23 cellular contexts compared by ENCODE assay signal in genomic region chr2:231816327-231817026, GRCh38. TPM values are rescaled to one million over a fixed set of nuclear protein-coding genes. Genes with fewer than 3 reads are reported as not detected.
A peak's percentile ranks its signal among the peaks of the same experiment; 100 is the strongest.
DNase-seq lines count a peak whose midpoint lies in the region; ATAC-seq, FAIRE-seq and TF ChIP-seq lines count a peak whose summit lies in the region.
"Had no signal": no experiment of that assay in that cellular context is flagged by ENCODE, and none has a peak within 500 bp of the region (broad histone marks: within the 10 kb centered on the region; RNA-seq: fewer than 3 reads in every experiment).

No MANE protein-coding gene starts in this region.

- H3K4me2 ChIP-seq in HepG2 (ENCODE audit: low read depth, low read length): no peak overlapping the region
- H3K4me2 ChIP-seq: BLaER1 treated with 17β-estradiol and CSF1 and Interleukin-3, amounts not matched to agents 10 nM and 100 nM had no signal

- TF ChIP-seq EP300 in HepG2 (IDR thresholded peaks at IDR 0.05; ENCODE audit: low read depth in 2 of 2, low read length in 2 of 2) (no peak), HepG2 (CRISPR knock-in tag; IDR thresholded peaks at IDR 0.05; ENCODE audit: borderline replicate concordance) (no peak)

- TF ChIP-seq POLR2A in HepG2 (IDR thresholded peaks at IDR 0.05; ENCODE audit: insufficient read depth in 1 of 2, low read depth in 2 of 2, low read length in 2 of 2) (no peak), right lobe of liver (IDR thresholded peaks at IDR 0.05) (no peak)

- WGBS in HepG2 (ENCODE audit: low lambda C conversion rate): 70% methylated on average over 8 of the region's 8 CpGs
- 84% methylated on average over 8 of the region's 8 CpGs for WGBS in right lobe of liver (ENCODE audit: insufficient coverage, low coverage, low lambda C conversion rate, missing lambda C conversion rate)
- 85 to 95% (median 94%) methylated on average over 8 of the region's 8 CpGs for whole genome bisulfite sequencing in small intestine, 3 donors

- POLR2A ChIA-PET in HepG2 (lab: Yijun Ruan, JAX): no interaction called here

- no TSS peak for BruUV-seq in HepG2 (replicated peaks; lab: Mats Ljungman, UMichigan)

- H3K4me3 ChIP-seq in HepG2 (replicated peaks in 1 of 3; ENCODE audit: insufficient read depth in 1 of 3, low read depth in 2 of 3, low read length in 3 of 3): no peak overlapping the region
- H3K4me3 ChIP-seq in right lobe of liver: no peak overlapping the region
- H3K4me3 ChIP-seq in small intestine (ENCODE audit: low read depth in 1 of 2, low read length in 2 of 2): no peak overlapping the region
- H3K4me3 ChIP-seq: BLaER1 treated with 17β-estradiol and CSF1 and Interleukin-3, amounts not matched to agents 10 nM and 100 nM; GM12878; GM23248 had no signal

- DNase-seq in HepG2 (ENCODE audit: low spot score) (no peak), right lobe of liver (no peak), left colon (no peak), small intestine (peak; percentile 40), NCI-H1417 treated with DMSO at 0.1 percent for 48 hours (lab: John Stamatoyannopoulos, UW) (no peak), NCI-H524 (lab: John Stamatoyannopoulos, UW) (no peak)
- DNase-seq: BE2C; CD4-positive, alpha-beta T cell; CD8-positive, alpha-beta memory T cell; DMS 273 treated with DMSO at 0.1 percent for 48 hours; DMS79; EL; GDM1; GM23248; H7; HCEC 1CT had no signal

- H4K20me1 ChIP-seq in HepG2 (ENCODE audit: insufficient read depth, low read length): no peaks in the 10 kb centered on the region
- H4K20me1 ChIP-seq: BLaER1 treated with 17β-estradiol and CSF1 and Interleukin-3, amounts not matched to agents 10 nM and 100 nM had no signal

- in situ Hi-C loops in HepG2 (cut with HindIII; ENCODE audit: extremely low pct_ligation_motif_present, low pct_unique_long_range_greater_than_20kb): loop anchor here (10.0 kb wide), 1 partner anchor 48 kb away; no protein-coding TSS in a partner anchor

- FAIRE-seq in HepG2 (lab: Jason Lieb, UNC) (no peak), small intestine (lab: Jason Lieb, UNC) (no peak)
- FAIRE-seq: A204.1, D721Med, GM12878, GM19239, H1 had no signal

- H2AFZ ChIP-seq in HepG2 (ENCODE audit: low read length): no peak overlapping the region
- H2AFZ ChIP-seq: GM23248 had no signal

- H3K4me1 ChIP-seq in HepG2 (ENCODE audit: insufficient read depth, low read length): 0 out of 2 replicates have a peak, but pooled peaks cover 5% of the 10 kb centered on the region
- H3K4me1 ChIP-seq in right lobe of liver: no peaks in the 10 kb centered on the region
- no peaks in the 10 kb centered on the region for H3K4me1 ChIP-seq in small intestine (ENCODE audit: control insufficient read depth in 2 of 2, insufficient read depth in 1 of 2, low read depth in 1 of 2, low read length in 1 of 2)
- H3K4me1 ChIP-seq: BE2C; BLaER1 treated with 17β-estradiol and CSF1 and Interleukin-3, amounts not matched to agents 10 nM and 100 nM had no signal

- 0 out of 5 replicates have a peak, but pooled peaks cover 0 to 2% of the 10 kb centered on the region in 2 experiments for H3K27me3 ChIP-seq in HepG2 (ENCODE audit: control insufficient read depth in 1 of 2, insufficient read depth in 2 of 2, low read length in 2 of 2)
- H3K27me3 ChIP-seq in right lobe of liver: no peaks in the 10 kb centered on the region
- H3K27me3 ChIP-seq in small intestine (ENCODE audit: control insufficient read depth in 2 of 2, insufficient read depth in 2 of 2, low read length in 2 of 2): no peaks in the 10 kb centered on the region
- H3K27me3 ChIP-seq: BE2C; BLaER1 treated with 17β-estradiol and CSF1 and Interleukin-3, amounts not matched to agents 10 nM and 100 nM had no signal

- H3K27ac ChIP-seq in HepG2 (ENCODE audit: extremely low read length, insufficient read depth, low read length): no peak overlapping the region
- no peak overlapping the region for H3K27ac ChIP-seq in right lobe of liver
- H3K27ac ChIP-seq in small intestine (ENCODE audit: low read depth in 1 of 2, low read length in 1 of 2): no peak overlapping the region
- H3K27ac ChIP-seq: 22Rv1; BLaER1 treated with 17β-estradiol and CSF1 and Interleukin-3, amounts not matched to agents 10 nM and 100 nM; GM23248 had no signal

- ATAC-seq in HepG2 (peak; percentile 50), right lobe of liver (no peak), left colon (peak; percentile 91)
- ATAC-seq: GM12878 had no signal

- TF ChIP-seq RAD21 in HepG2 (CRISPR knock-in tag; IDR thresholded peaks at IDR 0.05): no peak

- H3K36me3 ChIP-seq in HepG2 (replicated peaks in 1 of 2; ENCODE audit: control insufficient read depth in 1 of 2, insufficient read depth in 2 of 2, low read length in 2 of 2) (peaks cover 0 to 1% of the 10 kb centered on the region in 2 experiments; a peak in 1 of 5 replicates), right lobe of liver (no peaks in the 10 kb centered on the region), small intestine (ENCODE audit: control insufficient read depth in 2 of 2, insufficient read depth in 2 of 2, low read length in 2 of 2) (no peaks in the 10 kb centered on the region)
- H3K36me3 ChIP-seq: BE2C had no signal

- no peak overlapping the region for H3K9ac ChIP-seq in HepG2 (ENCODE audit: insufficient read depth, low read depth, low read length)
- H3K9ac ChIP-seq: BLaER1 treated with 17β-estradiol and CSF1 and Interleukin-3, amounts not matched to agents 10 nM and 100 nM; GM23248 had no signal

- intact Hi-C loops in HepG2 (cut with micrococcal nuclease; ENCODE audit: unreplicated experiment): no loop called here
- intact Hi-C loops in right lobe of liver (cut with DNase I): no loop called here
- intact Hi-C loops in left colon (cut with DNase I, micrococcal nuclease): no loop called here

- no peaks in the 10 kb centered on the region for H3K79me2 ChIP-seq in HepG2 (ENCODE audit: insufficient read depth, low read length)

- CTCF ChIA-PET in HepG2 (lab: Yijun Ruan, JAX; ENCODE audit: low intra/inter-chr PET ratio, low total read pairs): no interaction called here

- no peak for TF ChIP-seq CTCF in HepG2 (CRISPR knock-in tag; IDR thresholded peaks at IDR 0.05)
- no peak for TF ChIP-seq CTCF in right lobe of liver (IDR thresholded peaks at IDR 0.05)

- H3K9me3 ChIP-seq in HepG2 (ENCODE audit: low read length): no peaks in the 10 kb centered on the region
- no peaks in the 10 kb centered on the region for H3K9me3 ChIP-seq in right lobe of liver
- H3K9me3 ChIP-seq in small intestine (ENCODE audit: control insufficient read depth, low read depth): no peaks in the 10 kb centered on the region
- H3K9me3 ChIP-seq: BE2C had no signal

RNA-seq across cellular contexts. Expression of gene COPS7B, which starts 30.2 kb away (rescaled TPM):
- 29.6 and 30.6 TPM in 2 replicates for total RNA-seq in HepG2 (2016; rRNA removed; fragmentation: Illumina TruSeq; extraction: Trizol)
- 8.2 and 10.8 TPM in 2 replicates for total RNA-seq in HepG2 (2016; cell fraction: cytosol; rRNA removed; fragmentation: Illumina TruSeq; extraction: Trizol; ENCODE audit: low read depth)
- total RNA-seq in HepG2 (2016; cell fraction: insoluble cytoplasmic fraction; rRNA removed; fragmentation: Illumina TruSeq; extraction: Trizol): 25.8 and 30.4 TPM in 2 replicates
- 26.0 and 26.7 TPM in 2 replicates for total RNA-seq in HepG2 (2016; cell fraction: membrane; rRNA removed; fragmentation: Illumina TruSeq; extraction: Trizol)
- total RNA-seq in HepG2 (2016; cell fraction: nucleus; rRNA removed; fragmentation: Illumina TruSeq; extraction: Trizol): 26.3 and 29.8 TPM in 2 replicates
- 62.0 and 62.7 TPM in 2 replicates for polyA plus RNA-seq in HepG2 (2011; rRNA removed)
- polyA plus RNA-seq in HepG2 (2011; cell fraction: cytosol; rRNA removed): 37.7 and 44.7 TPM in 2 replicates
- polyA plus RNA-seq in HepG2 (2011; cell fraction: nucleus; rRNA removed): 112 and 113 TPM in 2 replicates
- 38.0 and 40.1 TPM in 2 replicates for polyA plus RNA-seq in HepG2 (2012)
- polyA plus RNA-seq in HepG2 (2016; cell fraction: cytosol; fragmentation: Illumina TruSeq; extraction: Trizol; ENCODE audit: low read depth): 16.6 and 22.8 TPM in 2 replicates
- 54.5 and 68.8 TPM in 2 replicates for polyA plus RNA-seq in HepG2 (2016; cell fraction: insoluble cytoplasmic fraction; fragmentation: Illumina TruSeq; extraction: Trizol; ENCODE audit: low read depth)
- 39.5 TPM in 2 replicates for polyA plus RNA-seq in HepG2 (2016; cell fraction: membrane; fragmentation: Illumina TruSeq; extraction: Trizol; ENCODE audit: low read depth)
- 78.7 and 82.0 TPM in 2 replicates for polyA plus RNA-seq in HepG2 (2016; cell fraction: nucleus; fragmentation: Illumina TruSeq; extraction: Trizol; ENCODE audit: insufficient read depth, low read depth)
- polyA minus RNA-seq in HepG2 (2011; rRNA and poly(A)+ RNA removed; ENCODE audit: low replicate concordance): 28.5 and 45.4 TPM in 2 replicates
- 16.2 and 17.6 TPM in 2 replicates for polyA minus RNA-seq in HepG2 (2011; cell fraction: cytosol; rRNA and poly(A)+ RNA removed)
- 49.6 and 57.6 TPM in 2 replicates for polyA minus RNA-seq in HepG2 (2011; cell fraction: nucleus; rRNA and poly(A)+ RNA removed)
- 10 to 100 TPM in 5 of 6 experiments, 1 to 10 TPM in 1; 8.9 to 21.4 (median 12.7) TPM for total RNA-seq in right lobe of liver
- total RNA-seq in left colon: 10 to 100 TPM; 21.7 to 28.1 TPM
- 10 to 100 TPM in 2 of 3 donors, 1 to 10 TPM in 1; 9.5 to 20.0 (median 12.3) TPM for polyA plus RNA-seq in small intestine

RNA-seq across cellular contexts. Expression of gene PDE6D, which starts 35.4 kb away (rescaled TPM):
- total RNA-seq in HepG2 (2016; rRNA removed; fragmentation: Illumina TruSeq; extraction: Trizol) (14.1 and 22.6 TPM in 2 replicates), right lobe of liver (10 to 100 TPM in 1 of 6 experiments, 1 to 10 TPM in 5; 7.1 to 10.4 (median 8.3) TPM), left colon (10 to 100 TPM; 16.2 to 17.5 TPM)
- 10.3 and 11.8 TPM in 2 replicates for total RNA-seq in HepG2 (2016; cell fraction: cytosol; rRNA removed; fragmentation: Illumina TruSeq; extraction: Trizol; ENCODE audit: low read depth)
- 15.5 and 20.5 TPM in 2 replicates for total RNA-seq in HepG2 (2016; cell fraction: insoluble cytoplasmic fraction; rRNA removed; fragmentation: Illumina TruSeq; extraction: Trizol)
- total RNA-seq in HepG2 (2016; cell fraction: membrane; rRNA removed; fragmentation: Illumina TruSeq; extraction: Trizol): 15.5 and 19.5 TPM in 2 replicates
- 9.9 and 10.3 TPM in 2 replicates for total RNA-seq in HepG2 (2016; cell fraction: nucleus; rRNA removed; fragmentation: Illumina TruSeq; extraction: Trizol)
- polyA plus RNA-seq in HepG2 (2011; rRNA removed) (20.5 and 23.2 TPM in 2 replicates), small intestine (10 to 100 TPM; 24.3 to 28.1 (median 26.8) TPM)
- 18.3 and 22.7 TPM in 2 replicates for polyA plus RNA-seq in HepG2 (2011; cell fraction: cytosol; rRNA removed)
- 5.1 and 6.7 TPM in 2 replicates for polyA plus RNA-seq in HepG2 (2011; cell fraction: nucleus; rRNA removed)
- polyA plus RNA-seq in HepG2 (2012): 8.4 and 12.4 TPM in 2 replicates
- polyA plus RNA-seq in HepG2 (2016; cell fraction: cytosol; fragmentation: Illumina TruSeq; extraction: Trizol; ENCODE audit: low read depth): 15.0 and 20.7 TPM in 2 replicates
- 30.1 TPM in 2 replicates for polyA plus RNA-seq in HepG2 (2016; cell fraction: insoluble cytoplasmic fraction; fragmentation: Illumina TruSeq; extraction: Trizol; ENCODE audit: low read depth)
- 19.2 and 24.9 TPM in 2 replicates for polyA plus RNA-seq in HepG2 (2016; cell fraction: membrane; fragmentation: Illumina TruSeq; extraction: Trizol; ENCODE audit: low read depth)
- polyA plus RNA-seq in HepG2 (2016; cell fraction: nucleus; fragmentation: Illumina TruSeq; extraction: Trizol; ENCODE audit: insufficient read depth, low read depth): 12.1 and 13.8 TPM in 2 replicates
- polyA minus RNA-seq in HepG2 (2011; rRNA and poly(A)+ RNA removed; ENCODE audit: low replicate concordance): 9.3 and 18.2 TPM in 2 replicates
- polyA minus RNA-seq in HepG2 (2011; cell fraction: cytosol; rRNA and poly(A)+ RNA removed): 4.9 and 6.9 TPM in 2 replicates
- polyA minus RNA-seq in HepG2 (2011; cell fraction: nucleus; rRNA and poly(A)+ RNA removed): 7.1 and 8.6 TPM in 2 replicates

Comparison
In these comparisons a context has a peak if more than half of its experiments do, and no peak if none do; other contexts are left out.
1. ATAC-seq: peak in HepG2 (single experiment) and left colon (single experiment); none in right lobe of liver (0 of 4).